In the genomic region with DNA sequence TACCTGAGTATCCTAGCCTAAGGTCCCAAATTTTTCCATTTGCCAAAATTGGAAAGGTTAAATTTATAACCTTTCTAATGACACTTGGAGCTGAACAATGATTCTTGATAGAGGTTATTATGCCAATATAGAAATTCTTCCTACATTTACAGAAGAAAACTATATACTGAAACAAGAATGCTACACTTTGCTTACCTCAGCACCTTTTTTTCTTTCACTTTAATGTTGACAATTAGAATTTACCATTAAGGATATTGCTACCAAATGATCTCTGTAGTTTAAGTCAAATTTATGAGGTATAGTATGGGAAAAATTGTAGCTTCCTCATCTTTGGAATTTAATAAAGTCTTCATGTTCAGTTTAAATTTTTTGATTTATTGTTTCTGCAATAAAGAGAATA, we compare ENCODE assay signal across 25 cellular contexts.
DNase-seq lines count a peak whose midpoint lies in the region; ATAC-seq, FAIRE-seq and TF ChIP-seq lines count a peak whose summit lies in the region.
"Had no signal": no experiment of that assay in that cellular context is flagged by ENCODE, and none has a peak within 500 bp of the region (broad histone marks: within the 10 kb centered on the region; RNA-seq: fewer than 3 reads in every experiment).

No MANE protein-coding gene starts in this region.

- intact Hi-C loops in HepG2 (cut with micrococcal nuclease; ENCODE audit: unreplicated experiment): no loop called here
- intact Hi-C loops in right lobe of liver (cut with DNase I): no loop called here
- intact Hi-C loops in K562 (cut with micrococcal nuclease): no loop called here

- TF ChIP-seq CTCF in HepG2 (CRISPR knock-in tag; IDR thresholded peaks at IDR 0.05) (no peak), right lobe of liver (IDR thresholded peaks at IDR 0.05) (no peak), K562 (IDR thresholded peaks at IDR 0.05 in 2 of 3, conservative IDR thresholded peaks at IDR 0.05 in 1 of 3; ENCODE audit: insufficient read depth in 2 of 3, low read depth in 1 of 3, low read length in 3 of 3) (no peak), right atrium auricular region (IDR thresholded peaks at IDR 0.05) (no peak)

- H3K27ac Mint-ChIP-seq in activated naive CD4-positive, alpha-beta T cell treated with anti-CD3 and anti-CD28 coated beads, Interleukin-2, amount 10 ng/mL, durations not matched to agents 7 days and 5 days: no peak overlapping the region
- H3K27ac Mint-ChIP-seq: CD14-positive monocyte; CD4-positive, alpha-beta memory T cell; CD4-positive, CD25-positive, alpha-beta regulatory T cell; CD8-positive, alpha-beta memory T cell had no signal

- TF ChIP-seq POLR2A in HepG2 (IDR thresholded peaks at IDR 0.05; ENCODE audit: insufficient read depth in 1 of 2, low read depth in 2 of 2, low read length in 2 of 2) (no peak), right lobe of liver (IDR thresholded peaks at IDR 0.05) (no peak), K562 (conservative IDR thresholded peaks at IDR 0.05) (no peak)

- no peaks in the 10 kb centered on the region for H3K4me1 ChIP-seq in HepG2 (ENCODE audit: insufficient read depth, low read length)
- no peaks in the 10 kb centered on the region for H3K4me1 ChIP-seq in right lobe of liver
- no peaks in the 10 kb centered on the region for H3K4me1 ChIP-seq in K562 (replicated peaks in 1 of 2; ENCODE audit: control insufficient read depth in 2 of 2, insufficient read depth in 2 of 2, low read length in 2 of 2)
- no peaks in the 10 kb centered on the region for H3K4me1 ChIP-seq in right atrium auricular region
- H3K4me1 ChIP-seq: BE2C had no signal

- H3K9me3 Mint-ChIP-seq in activated naive CD4-positive, alpha-beta T cell treated with anti-CD3 and anti-CD28 coated beads, Interleukin-2, amount 10 ng/mL, durations not matched to agents 7 days and 5 days: peaks cover 2% of the 10 kb centered on the region

- H3K9me3 ChIP-seq in HepG2 (ENCODE audit: low read length): peaks cover 9% of the 10 kb centered on the region; the same call in 1 of the 2 replicates
- H3K9me3 ChIP-seq in right lobe of liver: no peaks in the 10 kb centered on the region
- no peaks in the 10 kb centered on the region for H3K9me3 ChIP-seq in K562 (replicated peaks; ENCODE audit: control insufficient read depth, insufficient read depth, low read depth, low read length)
- peaks cover 0 to 6% of the 10 kb centered on the region in 2 donors for H3K9me3 ChIP-seq in right atrium auricular region
- H3K9me3 ChIP-seq: BE2C, BLaER1 had no signal

- H3K4me2 ChIP-seq in HepG2 (ENCODE audit: low read depth, low read length) (no peak overlapping the region), K562 (ENCODE audit: insufficient read depth, low read length) (no peak overlapping the region)
- H3K4me2 ChIP-seq: BLaER1 had no signal

- H3K36me3 ChIP-seq in HepG2 (replicated peaks in 1 of 2; ENCODE audit: control insufficient read depth in 1 of 2, insufficient read depth in 2 of 2, low read length in 2 of 2): no peaks in the 10 kb centered on the region
- H3K36me3 ChIP-seq in right lobe of liver: no peaks in the 10 kb centered on the region
- H3K36me3 ChIP-seq in K562 (ENCODE audit: control insufficient read depth, insufficient read depth, low read length): no peaks in the 10 kb centered on the region
- no peaks in the 10 kb centered on the region for H3K36me3 ChIP-seq in right atrium auricular region
- H3K36me3 ChIP-seq: BE2C, BLaER1 had no signal

- H3K4me3 Mint-ChIP-seq in activated naive CD4-positive, alpha-beta T cell treated with anti-CD3 and anti-CD28 coated beads, Interleukin-2, amount 10 ng/mL, durations not matched to agents 7 days and 5 days: no peak overlapping the region
- H3K4me3 Mint-ChIP-seq: CD14-positive monocyte; CD4-positive, alpha-beta memory T cell; CD4-positive, CD25-positive, alpha-beta regulatory T cell; CD8-positive, alpha-beta memory T cell had no signal

- BruUV-seq in HepG2 (replicated peaks; lab: Mats Ljungman, UMichigan) (no TSS peak), K562 (replicated peaks; lab: Mats Ljungman, UMichigan) (no TSS peak)

- H2AFZ ChIP-seq in HepG2 (ENCODE audit: low read length) (no peak overlapping the region), K562 (ENCODE audit: low read depth, low read length) (no peak overlapping the region)

- H3K27me3 ChIP-seq in HepG2 (ENCODE audit: control insufficient read depth in 1 of 2, insufficient read depth in 2 of 2, low read length in 2 of 2): no peaks in the 10 kb centered on the region
- H3K27me3 ChIP-seq in right lobe of liver: no peaks in the 10 kb centered on the region
- no peaks in the 10 kb centered on the region for H3K27me3 ChIP-seq in K562 (ENCODE audit: control insufficient read depth in 2 of 2, insufficient read depth in 2 of 2, low read length in 2 of 2)
- no peaks in the 10 kb centered on the region for H3K27me3 ChIP-seq in right atrium auricular region
- H3K27me3 ChIP-seq: BE2C, BLaER1 had no signal

- no peak for DNase-seq in HepG2 (ENCODE audit: low spot score)
- DNase-seq in right lobe of liver: no peak
- no peak for DNase-seq in K562 (ENCODE audit: extremely low read depth in 1 of 4, low spot score in 3 of 4)
- no peak for DNase-seq in activated naive CD4-positive, alpha-beta T cell treated with anti-CD3 and anti-CD28 coated beads, Interleukin-2, amount 10 ng/mL, durations not matched to agents 7 days and 5 days
- no peak for DNase-seq in right atrium auricular region (ENCODE audit: low spot score)
- DNase-seq: ACHN; BE2C; C1 segment of cervical spinal cord; CD4-positive, alpha-beta memory T cell; CD4-positive, CD25-positive, alpha-beta regulatory T cell; CD8-positive, alpha-beta memory T cell; COR-L47; DMS 273 treated with DMSO at 0.1 percent for 48 hours; DMS153; DMS53; DMS79; DND-41; EL; GDM1 had no signal

- H3K9me1 ChIP-seq in K562 (ENCODE audit: control insufficient read depth, insufficient read depth, low read length): no peaks in the 10 kb centered on the region

- POLR2A ChIA-PET in HepG2 (lab: Yijun Ruan, JAX) (no interaction called here), K562 (lab: Yijun Ruan, JAX) (no interaction called here)

- H4K20me1 ChIP-seq in HepG2 (ENCODE audit: insufficient read depth, low read length) (no peaks in the 10 kb centered on the region), K562 (replicated peaks; ENCODE audit: control insufficient read depth, insufficient read depth, low read length) (no peaks in the 10 kb centered on the region)
- H4K20me1 ChIP-seq: BLaER1 had no signal

- TF ChIP-seq EP300 in HepG2 (IDR thresholded peaks at IDR 0.05; ENCODE audit: low read depth in 2 of 2, low read length in 2 of 2) (no peak), HepG2 (CRISPR knock-in tag; IDR thresholded peaks at IDR 0.05; ENCODE audit: borderline replicate concordance) (no peak), K562 (IDR thresholded peaks at IDR 0.05; ENCODE audit: low read length) (no peak)

- no peak overlapping the region for H3K4me3 ChIP-seq in HepG2 (replicated peaks in 1 of 3; ENCODE audit: insufficient read depth in 1 of 3, low read depth in 2 of 3, low read length in 3 of 3)
- no peak overlapping the region for H3K4me3 ChIP-seq in right lobe of liver
- H3K4me3 ChIP-seq in K562: no peak overlapping the region
- H3K4me3 ChIP-seq in right atrium auricular region: no peak overlapping the region
- H3K4me3 ChIP-seq: BLaER1, GM12878 had no signal

- H3K9ac ChIP-seq in HepG2 (ENCODE audit: insufficient read depth, low read depth, low read length) (no peak overlapping the region), K562 (ENCODE audit: insufficient read depth in 1 of 2, low read depth in 2 of 2, low read length in 2 of 2) (no peak overlapping the region)
- H3K9ac ChIP-seq: BLaER1 had no signal

- no peak overlapping the region for H3K27ac ChIP-seq in HepG2 (ENCODE audit: extremely low read length, insufficient read depth, low read length)
- H3K27ac ChIP-seq in right lobe of liver: no peak overlapping the region
- no peak overlapping the region for H3K27ac ChIP-seq in K562 (ENCODE audit: extremely low read depth, low read depth, low read length)
- no peak overlapping the region for H3K27ac ChIP-seq in right atrium auricular region
- H3K27ac ChIP-seq: 22Rv1, BLaER1 had no signal

- H3K27me3 Mint-ChIP-seq in activated naive CD4-positive, alpha-beta T cell treated with anti-CD3 and anti-CD28 coated beads, Interleukin-2, amount 10 ng/mL, durations not matched to agents 7 days and 5 days: no peaks in the 10 kb centered on the region
- H3K27me3 Mint-ChIP-seq: CD4-positive, alpha-beta memory T cell; CD4-positive, CD25-positive, alpha-beta regulatory T cell; CD8-positive, alpha-beta memory T cell had no signal

- no peaks in the 10 kb centered on the region for H3K4me1 Mint-ChIP-seq in activated naive CD4-positive, alpha-beta T cell treated with anti-CD3 and anti-CD28 coated beads, Interleukin-2, amount 10 ng/mL, durations not matched to agents 7 days and 5 days
- H3K4me1 Mint-ChIP-seq: CD14-positive monocyte; CD4-positive, alpha-beta memory T cell; CD4-positive, CD25-positive, alpha-beta regulatory T cell; CD8-positive, alpha-beta memory T cell had no signal

- H3K79me2 ChIP-seq in HepG2 (ENCODE audit: insufficient read depth, low read length): no peaks in the 10 kb centered on the region
- no peaks in the 10 kb centered on the region for H3K79me2 ChIP-seq in K562 (ENCODE audit: control insufficient read depth, insufficient read depth, low read length)

- TF ChIP-seq RAD21 in HepG2 (CRISPR knock-in tag; IDR thresholded peaks at IDR 0.05) (no peak), K562 (CRISPR knock-in tag; conservative IDR thresholded peaks at IDR 0.05 in 1 of 2, IDR thresholded peaks at IDR 0.05 in 1 of 2) (no peak)

- FAIRE-seq in HepG2 (lab: Jason Lieb, UNC) (no peak), K562 (lab: Jason Lieb, UNC) (no peak)
- FAIRE-seq: GM12878, GM12892, GM18507 had no signal

- ATAC-seq in HepG2 (no peak), right lobe of liver (no peak), K562 (no peak)
- ATAC-seq: GM12878 had no signal

- H3K36me3 Mint-ChIP-seq in activated naive CD4-positive, alpha-beta T cell treated with anti-CD3 and anti-CD28 coated beads, Interleukin-2, amount 10 ng/mL, durations not matched to agents 7 days and 5 days: no peaks in the 10 kb centered on the region
- H3K36me3 Mint-ChIP-seq: CD14-positive monocyte; CD4-positive, alpha-beta memory T cell; CD4-positive, CD25-positive, alpha-beta regulatory T cell; CD8-positive, alpha-beta memory T cell had no signal

- in situ Hi-C loops in HepG2 (cut with HindIII; ENCODE audit: extremely low pct_ligation_motif_present, low pct_unique_long_range_greater_than_20kb) (no loop called here), K562 (cut with MboI) (no loop called here)

- CTCF ChIA-PET in HepG2 (lab: Yijun Ruan, JAX; ENCODE audit: low intra/inter-chr PET ratio, low total read pairs): no interaction called here
- CTCF ChIA-PET in K562 (lab: Yijun Ruan, JAX; ENCODE audit: low intra/inter-chr PET ratio): no interaction called here
- CTCF ChIA-PET in activated naive CD4-positive, alpha-beta T cell treated with anti-CD3 and anti-CD28 coated beads, Interleukin-2, amount 10 ng/mL, durations not matched to agents 7 days and 5 days (lab: Charles Lee): no interaction called here

TF ChIP-seq in HepG2, 621 proteins besides CTCF, POLR2A, EP300 and RAD21 (continues in another document):
- TF ChIP-seq ZBTB21 (CRISPR knock-in tag; IDR thresholded peaks at IDR 0.05) (no peak), SRY (CRISPR knock-in tag; IDR thresholded peaks at IDR 0.05) (no peak)

Comparison
In these comparisons a context has a peak if more than half of its experiments do, and no peak if none do; other contexts are left out.
1. Of the 241 proteins assayed by ChIP-seq in both HepG2 and K562: peak only in HepG2: none; only in K562: MAFG; in both: MAFF and MAFK; in neither: 238.